ENCODE assay signal across 23 cellular contexts in the genomic region with DNA sequence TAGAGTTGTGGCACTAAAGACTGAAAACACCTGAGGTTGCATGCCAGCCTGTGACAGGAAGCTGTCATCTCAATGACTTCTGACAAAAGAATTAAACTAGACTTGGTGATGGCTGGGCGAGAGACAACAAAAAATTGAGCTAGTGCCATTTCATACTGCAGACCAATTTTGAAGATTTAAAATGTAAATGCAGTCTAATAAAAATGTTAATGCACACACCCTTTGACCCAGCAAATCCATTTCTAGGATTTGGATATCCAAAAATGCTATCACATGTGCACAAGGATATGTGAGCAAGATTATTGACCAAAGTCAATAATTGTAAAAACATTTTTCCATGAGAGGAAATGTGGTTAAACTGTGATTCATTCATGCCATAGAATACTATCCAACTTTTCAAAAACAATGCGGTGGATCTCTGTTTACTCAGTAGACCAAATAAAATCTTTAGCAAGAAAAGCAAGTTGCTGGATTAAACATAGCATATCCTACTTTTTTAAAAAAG. TPM values are rescaled to one million over a fixed set of nuclear protein-coding genes. Genes with fewer than 3 reads are reported as not detected.
A peak's percentile ranks its signal among the peaks of the same experiment; 100 is the strongest.
DNase-seq lines count a peak whose midpoint lies in the region; ATAC-seq, FAIRE-seq and TF ChIP-seq lines count a peak whose summit lies in the region.
"Had no signal": no experiment of that assay in that cellular context is flagged by ENCODE, and none has a peak within 500 bp of the region (broad histone marks: within the 10 kb centered on the region; RNA-seq: fewer than 3 reads in every experiment).

No MANE protein-coding gene starts in this region.

- H3K4me1 ChIP-seq in PC-9 (replicated peaks; ENCODE audit: insufficient read depth): peaks cover 54% of the 10 kb centered on the region

- POLR2A ChIA-PET in PC-9 (lab: Charles Lee; ENCODE audit: unreplicated experiment): no interaction called here
- POLR2A ChIA-PET in naive thymus-derived CD8-positive, alpha-beta T cell (lab: Charles Lee): no interaction called here

- peaks cover 34% of the 10 kb centered on the region for H3K79me2 ChIP-seq in PC-9 (ENCODE audit: low read depth)

- intact Hi-C loops in PC-9 (cut with micrococcal nuclease; ENCODE audit: unreplicated experiment): loop anchor here (10.0 kb wide), 1 partner anchor 687 kb away; no protein-coding TSS in a partner anchor
- intact Hi-C loops in left ventricle myocardium superior (cut with micrococcal nuclease): no loop called here

- peak overlapping the region; percentile 5; the same call in 1 of the 2 replicates for H3K27ac ChIP-seq in PC-9
- H3K27ac ChIP-seq: C4-2B, tibial artery had no signal

- BruUV-seq in PC-9 (replicated peaks; lab: Mats Ljungman, UMichigan): no TSS peak

- H3K9me3 ChIP-seq in PC-9 (ENCODE audit: insufficient read depth, low read depth): no peaks in the 10 kb centered on the region
- H3K9me3 ChIP-seq: tibial artery had no signal

- peak; percentile 52 to 62 for ATAC-seq in naive thymus-derived CD8-positive, alpha-beta T cell
- ATAC-seq in left ventricle myocardium superior (no peak), GM19397 (IDR thresholded peaks at IDR 0.05; ENCODE audit: unreplicated experiment) (no peak)
- ATAC-seq: activated CD8-positive, alpha-beta T cell treated with anti-CD3 and anti-CD28 coated beads, Interleukin-2, amount 10 ng/mL, durations not matched to agents 7 days and 5 days; stimulated activated naive B cell treated with anti-CD40 and anti-IgM and Interleukin-4, amounts not matched to agents 10 μg/mL and 1 μg/mL and 100 μg/mL, for 72 hours; T-helper 17 cell; WTC11 had no signal

- H4K20me1 ChIP-seq in PC-9 (ENCODE audit: insufficient read depth): 0 out of 2 replicates have a peak, but pooled peaks cover 5% of the 10 kb centered on the region

- no peak for TF ChIP-seq CTCF in PC-9 (conservative IDR thresholded peaks at IDR 0.05)

- CTCF ChIA-PET in PC-9 (lab: Charles Lee): interaction anchor here (0.7 kb wide), 1 partner anchor 834 kb away, joined by 3 read pairs; no protein-coding TSS in a partner anchor

- H3K9me2 ChIP-seq in PC-9 (ENCODE audit: insufficient read depth): no peaks in the 10 kb centered on the region

- TF ChIP-seq POLR2A in GM12891 (IDR thresholded peaks at IDR 0.05; ENCODE audit: low read depth, low read length): no peak

- no peak overlapping the region for H2AFZ ChIP-seq in PC-9

- H3K36me3 ChIP-seq in PC-9 (ENCODE audit: low read depth): no peaks in the 10 kb centered on the region
- H3K36me3 ChIP-seq: tibial artery had no signal

- H3K4me3 Mint-ChIP-seq in naive thymus-derived CD8-positive, alpha-beta T cell: no peak overlapping the region
- H3K4me3 Mint-ChIP-seq: activated CD8-positive, alpha-beta T cell treated with anti-CD3 and anti-CD28 coated beads, Interleukin-2, amount 10 ng/mL, durations not matched to agents 7 days and 5 days; activated naive CD8-positive, alpha-beta T cell treated with anti-CD3 and anti-CD28 coated beads, Interleukin-2, amount 10 ng/mL, durations not matched to agents 7 days and 5 days; activated T-helper 1 cell treated with anti-CD3 and anti-CD28 coated beads, Interleukin-12 subunit alpha, Interleukin-12 subunit beta, Interleukin-2, Interleukin-4 antibody, amounts not matched to agents 30 ng/mL and 10 ng/mL and 1 ng/mL, durations not matched to agents 14 hours and 24 hours and 36 hours; central memory CD8-positive, alpha-beta T cell; stimulated activated naive B cell treated with anti-CD40 and anti-IgM and Interleukin-4, amounts not matched to agents 10 μg/mL and 1 μg/mL and 100 μg/mL, for 72 hours; T-helper 17 cell; WTC11 had no signal

- DNase-seq in ELR (ENCODE audit: low read depth): peak; percentile 74
- DNase-seq in PC-9: peak in 1 of 2 experiments; percentile 75
- peak; percentile 54 to 59 for DNase-seq in dermis microvascular lymphatic vessel endothelial cell (ENCODE audit: low read depth in 2 of 2)
- DNase-seq in naive thymus-derived CD8-positive, alpha-beta T cell: peak in 1 of 10 donors; percentile 8
- no peak for DNase-seq in NCI-H2081 (lab: John Stamatoyannopoulos, UW)
- DNase-seq in GM12891 (ENCODE audit: insufficient read length, low spot score): no peak
- no peak for DNase-seq in left ventricle myocardium superior
- DNase-seq: activated CD8-positive, alpha-beta T cell treated with anti-CD3 and anti-CD28 coated beads, Interleukin-2, amount 10 ng/mL, durations not matched to agents 7 days and 5 days; activated naive CD8-positive, alpha-beta T cell treated with anti-CD3 and anti-CD28 coated beads, Interleukin-2, amount 10 ng/mL, durations not matched to agents 7 days and 5 days; Kasumi-1; mesendoderm; NCI-H1436; NCI-H446; SHP77 treated with DMSO at 0.1 percent for 48 hours; stimulated activated naive B cell treated with anti-CD40 and anti-IgM and Interleukin-4, amounts not matched to agents 10 μg/mL and 1 μg/mL and 100 μg/mL, for 72 hours; T-helper 17 cell; tibial artery had no signal

- peak overlapping the region; percentile 25 for H3K4me2 ChIP-seq in PC-9

- peaks cover 0 to 3% (median 1%) of the 10 kb centered on the region in 3 donors for H3K36me3 Mint-ChIP-seq in naive thymus-derived CD8-positive, alpha-beta T cell
- H3K36me3 Mint-ChIP-seq: activated naive CD8-positive, alpha-beta T cell treated with anti-CD3 and anti-CD28 coated beads, Interleukin-2, amount 10 ng/mL, durations not matched to agents 7 days and 5 days; WTC11 had no signal

- FAIRE-seq in GM12891 (lab: Jason Lieb, UNC): no peak
- FAIRE-seq: H1 had no signal

- no peak overlapping the region for H3K4me3 ChIP-seq in PC-9
- H3K4me3 ChIP-seq: tibial artery had no signal

- H3K27me3 Mint-ChIP-seq in naive thymus-derived CD8-positive, alpha-beta T cell: no peaks in the 10 kb centered on the region
- H3K27me3 Mint-ChIP-seq: activated naive CD8-positive, alpha-beta T cell treated with anti-CD3 and anti-CD28 coated beads, Interleukin-2, amount 10 ng/mL, durations not matched to agents 7 days and 5 days; central memory CD8-positive, alpha-beta T cell; stimulated activated naive B cell treated with anti-CD40 and anti-IgM and Interleukin-4, amounts not matched to agents 10 μg/mL and 1 μg/mL and 100 μg/mL, for 72 hours; T-helper 17 cell had no signal

- H3K4me1 Mint-ChIP-seq in naive thymus-derived CD8-positive, alpha-beta T cell: peaks cover 6 to 21% (median 15%) of the 10 kb centered on the region in 4 donors
- H3K4me1 Mint-ChIP-seq: stimulated activated naive B cell treated with anti-CD40 and anti-IgM and Interleukin-4, amounts not matched to agents 10 μg/mL and 1 μg/mL and 100 μg/mL, for 72 hours had no signal

- H3K27me3 ChIP-seq in PC-9 (ENCODE audit: insufficient read depth, low read depth): no peaks in the 10 kb centered on the region
- H3K27me3 ChIP-seq: tibial artery had no signal

- no peaks in the 10 kb centered on the region for H3K9me3 Mint-ChIP-seq in naive thymus-derived CD8-positive, alpha-beta T cell
- H3K9me3 Mint-ChIP-seq: activated naive CD8-positive, alpha-beta T cell treated with anti-CD3 and anti-CD28 coated beads, Interleukin-2, amount 10 ng/mL, durations not matched to agents 7 days and 5 days; activated T-helper 1 cell treated with anti-CD3 and anti-CD28 coated beads, Interleukin-12 subunit alpha, Interleukin-12 subunit beta, Interleukin-2, Interleukin-4 antibody, amounts not matched to agents 30 ng/mL and 10 ng/mL and 1 ng/mL, durations not matched to agents 14 hours and 24 hours and 36 hours; central memory CD8-positive, alpha-beta T cell; stimulated activated naive B cell treated with anti-CD40 and anti-IgM and Interleukin-4, amounts not matched to agents 10 μg/mL and 1 μg/mL and 100 μg/mL, for 72 hours; WTC11 had no signal

- H3K27ac Mint-ChIP-seq in naive thymus-derived CD8-positive, alpha-beta T cell: peak overlapping the region in 3 of 10 donors; percentile 26 to 64 (median 34)
- H3K27ac Mint-ChIP-seq: activated CD8-positive, alpha-beta T cell treated with anti-CD3 and anti-CD28 coated beads, Interleukin-2, amount 10 ng/mL, durations not matched to agents 7 days and 5 days; activated naive CD8-positive, alpha-beta T cell treated with anti-CD3 and anti-CD28 coated beads, Interleukin-2, amount 10 ng/mL, durations not matched to agents 7 days and 5 days; activated T-helper 1 cell treated with anti-CD3 and anti-CD28 coated beads, Interleukin-12 subunit alpha, Interleukin-12 subunit beta, Interleukin-2, Interleukin-4 antibody, amounts not matched to agents 30 ng/mL and 10 ng/mL and 1 ng/mL, durations not matched to agents 14 hours and 24 hours and 36 hours; stimulated activated naive B cell treated with anti-CD40 and anti-IgM and Interleukin-4, amounts not matched to agents 10 μg/mL and 1 μg/mL and 100 μg/mL, for 72 hours; T-helper 17 cell; WTC11 had no signal

- H3F3A ChIP-seq in PC-9 (ENCODE audit: insufficient read depth, low read depth): peaks cover 44% of the 10 kb centered on the region

TF ChIP-seq in GM12891, 5 proteins besides CTCF, POLR2A, EP300 and RAD21:
- TF ChIP-seq PAX5 (IDR thresholded peaks at IDR 0.05; ENCODE audit: insufficient read depth, low read length, severe bottlenecking) (no peak), POLR2AphosphoS5 (IDR thresholded peaks at IDR 0.05; ENCODE audit: low read depth, low read length) (no peak), SPI1 (IDR thresholded peaks at IDR 0.05; ENCODE audit: low read depth, low read length) (no peak), TAF1 (IDR thresholded peaks at IDR 0.05; ENCODE audit: low read depth, low read length) (no peak), POU2F2 (IDR thresholded peaks at IDR 0.05; ENCODE audit: low read depth, low read length) (no peak)

RNA-seq across cellular contexts. Expression of a gene that starts 5.6 kb away (rescaled TPM):
- total RNA-seq in PC-9 (2021): 3.6 and 3.9 TPM in 2 replicates
- 1.0 and 1.2 TPM in 2 replicates for total RNA-seq in dermis microvascular lymphatic vessel endothelial cell
- 1 to 10 TPM; 1.2 to 1.5 TPM for total RNA-seq in naive thymus-derived CD8-positive, alpha-beta T cell
- polyA plus RNA-seq in naive thymus-derived CD8-positive, alpha-beta T cell: 1 to 10 TPM in 2 of 3 donors, under 1 TPM in 1; 0.32 to 1.5 (median 1.4) TPM
- polyA plus RNA-seq in GM12891 (2012; ENCODE audit: low read depth, missing spikeins): 0.87 TPM
- total RNA-seq in left ventricle myocardium superior: 0.55 TPM

RNA-seq across cellular contexts. Expression of a gene that starts 6.1 kb away (rescaled TPM):
- 139 and 226 TPM in 2 replicates for total RNA-seq in PC-9 (2021)
- total RNA-seq in dermis microvascular lymphatic vessel endothelial cell: 212 and 240 TPM in 2 replicates
- 100 to 1,000 TPM; 215 to 221 TPM for total RNA-seq in naive thymus-derived CD8-positive, alpha-beta T cell
- polyA plus RNA-seq in naive thymus-derived CD8-positive, alpha-beta T cell: 10 to 100 TPM; 32.2 to 45.2 (median 41.2) TPM
- 55.3 TPM for polyA plus RNA-seq in GM12891 (2012; ENCODE audit: low read depth, missing spikeins)
- 194 TPM for total RNA-seq in left ventricle myocardium superior

Comparison
In these comparisons a context has a peak if more than half of its experiments do, and no peak if none do; other contexts are left out.
1. DNase-seq: peak in ELR (single experiment) and dermis microvascular lymphatic vessel endothelial cell (2 of 2); none in NCI-H2081 (0 of 2), GM12891 (single experiment) and left ventricle myocardium superior (single experiment).
2. ATAC-seq: peak in naive thymus-derived CD8-positive, alpha-beta T cell (2 of 2); none in left ventricle myocardium superior (single experiment) and GM19397 (single experiment).